ENCODE assay signal across 30 cellular contexts in the genomic region with DNA sequence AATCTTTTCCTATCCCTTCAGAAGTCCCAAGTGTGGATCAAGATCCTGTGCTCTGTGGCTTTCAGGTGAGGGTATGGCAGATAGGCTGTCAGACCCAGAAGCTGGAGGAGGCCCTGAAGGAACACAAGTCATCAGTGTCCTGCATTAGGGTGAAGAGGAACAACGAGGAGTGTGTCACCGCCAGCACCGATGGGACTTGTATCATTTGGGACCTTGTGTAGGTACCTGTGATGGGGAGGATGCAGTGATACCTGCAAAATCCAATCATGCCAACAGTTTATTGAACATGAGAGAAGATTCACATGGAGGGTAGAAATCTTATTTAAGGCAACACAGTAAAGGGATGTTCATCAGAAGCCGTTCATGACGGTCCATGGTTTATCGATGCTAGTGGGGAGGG. TPM values are rescaled to one million over a fixed set of nuclear protein-coding genes. Genes with fewer than 3 reads are reported as not detected.
"Had no signal": no experiment of that assay in that cellular context is flagged by ENCODE, and none has a peak within 500 bp of the region (broad histone marks: within the 10 kb centered on the region; RNA-seq: fewer than 3 reads in every experiment).

No MANE protein-coding gene starts in this region.

- H3K27ac Mint-ChIP-seq: stimulated activated effector memory CD8-positive, alpha-beta T cell treated with anti-CD3 and anti-CD28 coated beads, Interleukin-12 subunit alpha, Interleukin-12 subunit beta, amount 100 ng/mL, for 72 hours; stimulated activated memory B cell treated with anti-CD40 and anti-IgM and Interleukin-4, amounts not matched to agents 10 μg/mL and 1 μg/mL and 100 μg/mL, for 72 hours; stimulated activated naive B cell treated with anti-CD40 and anti-IgM and Interleukin-4, amounts not matched to agents 10 μg/mL and 1 μg/mL and 100 μg/mL, for 72 hours; stimulated activated naive CD8-positive, alpha-beta T cell treated with anti-CD3 and anti-CD28 coated beads, Interleukin-15, amount 100 ng/mL, for 72 hours; stimulated activated naive CD8-positive, alpha-beta T cell treated with anti-CD3 and anti-CD28 coated beads, Interleukin-15, Interleukin-2, amounts not matched to agents 100 ng/mL and 50 ng/mL, for 24 hours; type B pancreatic cell had no signal

- H3K4me1 ChIP-seq: stomach, suprapubic skin, testis, thyroid gland, tibial artery, tibial nerve, transverse colon, upper lobe of left lung, upper lobe of right lung, uterus, vagina had no signal

- DNase-seq: stimulated activated CD4-positive, alpha-beta T cell treated with anti-CD3 and anti-CD28 coated beads, Interleukin-2, amount 100 ng/mL, for 48 hours; stimulated activated CD4-positive, alpha-beta T cell treated with anti-CD3 and anti-CD28 coated beads, Interleukin-4, amount 100 ng/mL, for 1 hour; stimulated activated CD4-positive, alpha-beta T cell treated with anti-CD3 and anti-CD28 coated beads, Interleukin-4, amount 100 ng/mL, for 24 hours; stimulated activated CD4-positive, alpha-beta T cell treated with anti-CD3 and anti-CD28 coated beads, Interleukin-4, amount 100 ng/mL, for 4 hours; stimulated activated CD8-positive, alpha-beta memory T cell treated with anti-CD3 and anti-CD28 coated beads, Interleukin-4, amount 100 ng/mL, for 48 hours; stimulated activated naive B cell treated with anti-CD40 and anti-IgM and Interleukin-4, amounts not matched to agents 10 μg/mL and 1 μg/mL and 100 μg/mL, for 72 hours; stimulated activated naive CD4-positive, alpha-beta T cell; stimulated activated naive CD4-positive, alpha-beta T cell treated with Interleukin-2 at 50 U/mL for 16 hours; stimulated activated naive CD8-positive, alpha-beta T cell treated with anti-CD3 and anti-CD28 coated beads, Interleukin-15, amount 100 ng/mL, for 72 hours; stimulated activated naive CD8-positive, alpha-beta T cell treated with anti-CD3 and anti-CD28 coated beads, Interleukin-15, Interleukin-2, amounts not matched to agents 100 U/mL and 50 U/mL, for 24 hours; stomach; substantia nigra; testis; thyroid gland; tibial artery; transverse colon; trophoblast cell; upper lobe of left lung; upper lobe of right lung; uterus had no signal

- H3K36me3 Mint-ChIP-seq: stimulated activated effector memory CD8-positive, alpha-beta T cell treated with anti-CD3 and anti-CD28 coated beads, Interleukin-12 subunit alpha, Interleukin-12 subunit beta, amount 100 ng/mL, for 72 hours; stimulated activated memory B cell treated with anti-CD40 and anti-IgM and Interleukin-4, amounts not matched to agents 10 μg/mL and 1 μg/mL and 100 μg/mL, for 72 hours; stimulated activated naive B cell treated with anti-CD40 and anti-IgM and Interleukin-4, amounts not matched to agents 10 μg/mL and 1 μg/mL and 100 μg/mL, for 72 hours had no signal

- H3K4me3 Mint-ChIP-seq: stimulated activated effector memory CD8-positive, alpha-beta T cell treated with anti-CD3 and anti-CD28 coated beads, Interleukin-12 subunit alpha, Interleukin-12 subunit beta, amount 100 ng/mL, for 72 hours; stimulated activated memory B cell treated with anti-CD40 and anti-IgM and Interleukin-4, amounts not matched to agents 10 μg/mL and 1 μg/mL and 100 μg/mL, for 72 hours; stimulated activated naive B cell treated with anti-CD40 and anti-IgM and Interleukin-4, amounts not matched to agents 10 μg/mL and 1 μg/mL and 100 μg/mL, for 72 hours; stimulated activated naive CD8-positive, alpha-beta T cell treated with anti-CD3 and anti-CD28 coated beads, Interleukin-15, amount 100 ng/mL, for 72 hours; stimulated activated naive CD8-positive, alpha-beta T cell treated with anti-CD3 and anti-CD28 coated beads, Interleukin-15, Interleukin-2, amounts not matched to agents 100 ng/mL and 50 ng/mL, for 24 hours; type B pancreatic cell had no signal

- H3K4me1 Mint-ChIP-seq: stimulated activated effector memory CD8-positive, alpha-beta T cell treated with anti-CD3 and anti-CD28 coated beads, Interleukin-12 subunit alpha, Interleukin-12 subunit beta, amount 100 ng/mL, for 72 hours; stimulated activated memory B cell treated with anti-CD40 and anti-IgM and Interleukin-4, amounts not matched to agents 10 μg/mL and 1 μg/mL and 100 μg/mL, for 72 hours; stimulated activated naive B cell treated with anti-CD40 and anti-IgM and Interleukin-4, amounts not matched to agents 10 μg/mL and 1 μg/mL and 100 μg/mL, for 72 hours; stimulated activated naive CD8-positive, alpha-beta T cell treated with anti-CD3 and anti-CD28 coated beads, Interleukin-15, amount 100 ng/mL, for 72 hours had no signal

- ATAC-seq: stimulated activated effector memory CD8-positive, alpha-beta T cell treated with anti-CD3 and anti-CD28 coated beads, Interleukin-12 subunit alpha, Interleukin-12 subunit beta, amount 100 ng/mL, for 72 hours; stimulated activated memory B cell treated with anti-CD40 and anti-IgM and Interleukin-4, amounts not matched to agents 10 μg/mL and 1 μg/mL and 100 μg/mL, for 72 hours; stimulated activated naive B cell treated with anti-CD40 and anti-IgM and Interleukin-4, amounts not matched to agents 10 μg/mL and 1 μg/mL and 100 μg/mL, for 72 hours; stimulated activated naive CD8-positive, alpha-beta T cell treated with anti-CD3 and anti-CD28 coated beads, Interleukin-15, amount 100 ng/mL, for 72 hours; stimulated activated naive CD8-positive, alpha-beta T cell treated with anti-CD3 and anti-CD28 coated beads, Interleukin-15, Interleukin-2, amounts not matched to agents 100 U/mL and 50 U/mL, for 24 hours; upper lobe of right lung had no signal

- H3K27me3 ChIP-seq: suprapubic skin, testis, thyroid gland, tibial nerve, upper lobe of left lung, upper lobe of right lung, uterus, vagina had no signal

- H3K4me3 ChIP-seq: stomach, suprapubic skin, testis, thoracic aorta, thyroid gland, tibial artery, tibial nerve, transverse colon, upper lobe of left lung, upper lobe of right lung, uterus, vagina had no signal

- H3K27me3 Mint-ChIP-seq: type B pancreatic cell had no signal

- H3K9me3 ChIP-seq: suprapubic skin, testis, thoracic aorta, thyroid gland, tibial artery, tibial nerve, transverse colon, upper lobe of left lung, upper lobe of right lung, uterus, vagina had no signal

- H3K36me3 ChIP-seq: stomach, suprapubic skin, thoracic aorta, thyroid gland, tibial artery, tibial nerve, transverse colon, upper lobe of left lung, upper lobe of right lung, uterus, vagina had no signal

- H3K9me3 Mint-ChIP-seq: stimulated activated effector memory CD8-positive, alpha-beta T cell treated with anti-CD3 and anti-CD28 coated beads, Interleukin-12 subunit alpha, Interleukin-12 subunit beta, amount 100 ng/mL, for 72 hours; stimulated activated naive CD8-positive, alpha-beta T cell treated with anti-CD3 and anti-CD28 coated beads, Interleukin-15, amount 100 ng/mL, for 72 hours; stimulated activated naive CD8-positive, alpha-beta T cell treated with anti-CD3 and anti-CD28 coated beads, Interleukin-15, Interleukin-2, amounts not matched to agents 100 ng/mL and 50 ng/mL, for 24 hours; type B pancreatic cell had no signal

- H3K27ac ChIP-seq: stomach, suprapubic skin, testis, thoracic aorta, thyroid gland, tibial artery, tibial nerve, transverse colon, upper lobe of left lung, upper lobe of right lung, uterus, vagina had no signal

RNA-seq across cellular contexts. Expression of a gene that starts 58.9 kb away (rescaled TPM):
- total RNA-seq: stomach, subcutaneous adipose tissue, suprapubic skin, thoracic aorta, transverse colon, upper lobe of right lung, ureter had no signal
- polyA plus RNA-seq: stomach had no signal
